In genomic region chr16:14496786-14497185, GRCh38 we compare ENCODE assay signal across 30 cellular contexts.
A peak's percentile ranks its signal among the peaks of the same experiment; 100 is the strongest.
DNase-seq lines count a peak whose midpoint lies in the region; ATAC-seq, FAIRE-seq and TF ChIP-seq lines count a peak whose summit lies in the region.
"Had no signal": no experiment of that assay in that cellular context is flagged by ENCODE, and none has a peak within 500 bp of the region (broad histone marks: within the 10 kb centered on the region; RNA-seq: fewer than 3 reads in every experiment).

No MANE protein-coding gene starts in this region.

- H3K36me3 ChIP-seq in HepG2 (replicated peaks in 1 of 2; ENCODE audit: control insufficient read depth in 1 of 2, insufficient read depth in 2 of 2, low read length in 2 of 2) (peaks cover 0 to 4% of the 10 kb centered on the region in 2 experiments; a peak in 1 of 5 replicates), right lobe of liver (no peaks in the 10 kb centered on the region)
- H3K36me3 ChIP-seq: MG63 had no signal

- peaks cover 71% of the 10 kb centered on the region for H3K4me1 Mint-ChIP-seq in chondrocyte (ENCODE audit: low read depth)
- H3K4me1 Mint-ChIP-seq in nephron = peaks cover 55% of the 10 kb centered on the region
- peaks cover 58% of the 10 kb centered on the region for H3K4me1 Mint-ChIP-seq in type B pancreatic cell (ENCODE audit: unreplicated experiment)
- peaks cover 31% of the 10 kb centered on the region for H3K4me1 Mint-ChIP-seq in CD4-positive, alpha-beta T cell (ENCODE audit: low read depth)

- peaks cover 4% of the 10 kb centered on the region for H3K36me3 Mint-ChIP-seq in chondrocyte (ENCODE audit: low read depth)
- peaks cover 7% of the 10 kb centered on the region for H3K36me3 Mint-ChIP-seq in nephron (ENCODE audit: low read depth)
- H3K36me3 Mint-ChIP-seq in type B pancreatic cell = peaks cover 20% of the 10 kb centered on the region
- H3K36me3 Mint-ChIP-seq in CD4-positive, alpha-beta T cell (ENCODE audit: low read depth) = peaks cover 10% of the 10 kb centered on the region

- intact Hi-C loops in HepG2 (cut with micrococcal nuclease; ENCODE audit: unreplicated experiment) = no loop called here
- intact Hi-C loops in right lobe of liver (cut with DNase I) = no loop called here
- intact Hi-C loops in CD4-positive, alpha-beta T cell (cut with DNase I, micrococcal nuclease) = no loop called here

- H3K9me3 Mint-ChIP-seq in chondrocyte (ENCODE audit: low read depth) (no peaks in the 10 kb centered on the region), nephron (no peaks in the 10 kb centered on the region), type B pancreatic cell (no peaks in the 10 kb centered on the region)
- no peaks in the 10 kb centered on the region for H3K9me3 Mint-ChIP-seq in CD4-positive, alpha-beta T cell
- H3K9me3 Mint-ChIP-seq: activated naive CD8-positive, alpha-beta T cell treated with anti-CD3 and anti-CD28 coated beads, Interleukin-2, amount 10 ng/mL, durations not matched to agents 7 days and 5 days; naive B cell; stimulated activated memory B cell treated with anti-CD40 and anti-IgM and Interleukin-4, amounts not matched to agents 10 μg/mL and 1 μg/mL and 100 μg/mL, for 72 hours had no signal

- H3K27me3 ChIP-seq in HepG2 (ENCODE audit: control insufficient read depth in 1 of 2, insufficient read depth in 2 of 2, low read length in 2 of 2) (no peaks in the 10 kb centered on the region), right lobe of liver (no peaks in the 10 kb centered on the region)
- H3K27me3 ChIP-seq in CD4-positive, alpha-beta T cell (ENCODE audit: control insufficient read depth, insufficient read depth, low read length) = no peaks in the 10 kb centered on the region
- H3K27me3 ChIP-seq: BLaER1, dorsolateral prefrontal cortex, MG63 had no signal

- TF ChIP-seq CTCF in HepG2 (CRISPR knock-in tag; IDR thresholded peaks at IDR 0.05) (no peak), right lobe of liver (IDR thresholded peaks at IDR 0.05) (no peak), chondrocyte (IDR thresholded peaks at IDR 0.05) (no peak), nephron (IDR thresholded peaks at IDR 0.05; ENCODE audit: unreplicated experiment in 3 of 3) (no peak), type B pancreatic cell (conservative IDR thresholded peaks at IDR 0.05) (no peak)
- TF ChIP-seq CTCF in CD4-positive, alpha-beta T cell (IDR thresholded peaks at IDR 0.05) = no peak

- no peak for ATAC-seq in HepG2
- ATAC-seq in right lobe of liver = no peak
- no peak for ATAC-seq in CD4-positive, alpha-beta T cell (ENCODE audit: poor library complexity)
- ATAC-seq in GM21786 (IDR thresholded peaks at IDR 0.05; ENCODE audit: unreplicated experiment) = no peak
- ATAC-seq: activated CD4-positive, alpha-beta T cell treated with anti-CD3 and anti-CD28 coated beads for 36 hours; activated CD8-positive, alpha-beta T cell treated with anti-CD3 and anti-CD28 coated beads, Interleukin-2, amount 10 ng/mL, durations not matched to agents 7 days and 5 days; HCT116; K562; stimulated activated memory B cell treated with anti-CD40 and anti-IgM and Interleukin-4, amounts not matched to agents 10 μg/mL and 1 μg/mL and 100 μg/mL, for 72 hours had no signal

- H3K27ac ChIP-seq in HepG2 (ENCODE audit: extremely low read length, insufficient read depth, low read length) = peak overlapping the region; percentile 63
- no peak overlapping the region for H3K27ac ChIP-seq in right lobe of liver
- no peak overlapping the region for H3K27ac ChIP-seq in CD4-positive, alpha-beta T cell (ENCODE audit: low read depth, low read length)
- H3K27ac ChIP-seq: BLaER1, dorsolateral prefrontal cortex, RWPE1, SK-N-MC had no signal

- TF ChIP-seq RAD21 in HepG2 (CRISPR knock-in tag; IDR thresholded peaks at IDR 0.05) = no peak

- DNase-seq in HepG2 (ENCODE audit: low spot score) = no peak
- DNase-seq in right lobe of liver = no peak
- DNase-seq in chondrocyte (ENCODE audit: low spot score) = no peak
- no peak for DNase-seq in type B pancreatic cell (ENCODE audit: extremely low spot score, unreplicated experiment)
- DNase-seq in CD4-positive, alpha-beta T cell = no peak
- no peak for DNase-seq in T-helper 2 cell
- DNase-seq: activated CD4-positive, alpha-beta T cell treated with anti-CD3 and anti-CD28 coated beads for 36 hours; activated CD8-positive, alpha-beta T cell treated with anti-CD3 and anti-CD28 coated beads, Interleukin-2, amount 10 ng/mL, durations not matched to agents 7 days and 5 days; activated effector memory CD4-positive, alpha-beta T cell treated with Interleukin-2 at 50 U/mL for 16 hours; activated naive CD8-positive, alpha-beta T cell treated with anti-CD3 and anti-CD28 coated beads, Interleukin-2, amount 10 ng/mL, durations not matched to agents 7 days and 5 days; Calu3; cerebellar nuclear complex; DMS79 treated with DMSO at 0.1 percent for 48 hours; dorsolateral prefrontal cortex; MG63; naive B cell; NCI-H345; NCI-H748 treated with DMSO at 0.1 percent for 48 hours; retina; stimulated activated CD4-positive, alpha-beta T cell treated with anti-CD3 and anti-CD28 coated beads, Interleukin-12 subunit alpha, Interleukin-12 subunit beta, amount 100 ng/mL, for 4 hours; stimulated activated CD4-positive, alpha-beta T cell treated with anti-CD3 and anti-CD28 coated beads, Interleukin-4, amount 100 ng/mL, for 1 hour; substantia nigra had no signal

- H3K4me3 ChIP-seq in HepG2 (replicated peaks in 1 of 3; ENCODE audit: insufficient read depth in 1 of 3, low read depth in 2 of 3, low read length in 3 of 3) = no peak overlapping the region
- H3K4me3 ChIP-seq in right lobe of liver = no peak overlapping the region
- H3K4me3 ChIP-seq: BLaER1, dorsolateral prefrontal cortex, K562, MG63, SK-N-MC had no signal

- no peak for TF ChIP-seq EP300 in HepG2 (IDR thresholded peaks at IDR 0.05; ENCODE audit: low read depth in 2 of 2, low read length in 2 of 2)
- TF ChIP-seq EP300 in HepG2 (CRISPR knock-in tag; IDR thresholded peaks at IDR 0.05; ENCODE audit: borderline replicate concordance) = no peak

- TF ChIP-seq POLR2A in HepG2 (IDR thresholded peaks at IDR 0.05; ENCODE audit: insufficient read depth in 1 of 2, low read depth in 2 of 2, low read length in 2 of 2) (no peak), right lobe of liver (IDR thresholded peaks at IDR 0.05) (no peak)

- H3K9me3 ChIP-seq in HepG2 (ENCODE audit: low read length) (no peaks in the 10 kb centered on the region), right lobe of liver (no peaks in the 10 kb centered on the region)
- no peaks in the 10 kb centered on the region for H3K9me3 ChIP-seq in CD4-positive, alpha-beta T cell (ENCODE audit: control insufficient read depth, low read length)
- H3K9me3 ChIP-seq: BLaER1, MG63 had no signal

- H3K79me2 ChIP-seq in HepG2 (ENCODE audit: insufficient read depth, low read length) = peaks cover 5% of the 10 kb centered on the region

- no peak for FAIRE-seq in HepG2 (lab: Jason Lieb, UNC)

- H3K4me3 Mint-ChIP-seq in chondrocyte (ENCODE audit: unreplicated experiment) = no peak overlapping the region
- H3K4me3 Mint-ChIP-seq in nephron = no peak overlapping the region
- peak overlapping the region; percentile 18 for H3K4me3 Mint-ChIP-seq in type B pancreatic cell
- no peak overlapping the region for H3K4me3 Mint-ChIP-seq in CD4-positive, alpha-beta T cell
- H3K4me3 Mint-ChIP-seq: activated CD4-positive, alpha-beta T cell treated with anti-CD3 and anti-CD28 coated beads for 36 hours; activated CD8-positive, alpha-beta T cell treated with anti-CD3 and anti-CD28 coated beads, Interleukin-2, amount 10 ng/mL, durations not matched to agents 7 days and 5 days; activated naive CD8-positive, alpha-beta T cell treated with anti-CD3 and anti-CD28 coated beads, Interleukin-2, amount 10 ng/mL, durations not matched to agents 7 days and 5 days; stimulated activated memory B cell treated with anti-CD40 and anti-IgM and Interleukin-4, amounts not matched to agents 10 μg/mL and 1 μg/mL and 100 μg/mL, for 72 hours had no signal

- in situ Hi-C loops in HepG2 (cut with HindIII; ENCODE audit: extremely low pct_ligation_motif_present, low pct_unique_long_range_greater_than_20kb) = no loop called here

- peaks cover 98% of the 10 kb centered on the region for H3K4me1 ChIP-seq in HepG2 (ENCODE audit: insufficient read depth, low read length)
- peaks cover 0 to 20% (median 8%) of the 10 kb centered on the region in 4 donors for H3K4me1 ChIP-seq in right lobe of liver

- POLR2A ChIA-PET in HepG2 (lab: Yijun Ruan, JAX) = interaction anchor here (1.6 to 2.0 kb wide), 2 partner anchors 10 to 14 kb away, joined by 9 to 16 read pairs; no protein-coding TSS in a partner anchor
- POLR2A ChIA-PET in CD4-positive, alpha-beta T cell (lab: Charles Lee) = no interaction called here

- H3K9ac ChIP-seq in HepG2 (ENCODE audit: insufficient read depth, low read depth, low read length) = no peak overlapping the region
- H3K9ac ChIP-seq: BLaER1 had no signal

- no peaks in the 10 kb centered on the region for H4K20me1 ChIP-seq in HepG2 (ENCODE audit: insufficient read depth, low read length)

- H3K27me3 Mint-ChIP-seq in chondrocyte (ENCODE audit: low read depth) (no peaks in the 10 kb centered on the region), nephron (ENCODE audit: low read depth) (peaks cover 4% of the 10 kb centered on the region), type B pancreatic cell (peaks cover 5% of the 10 kb centered on the region)
- H3K27me3 Mint-ChIP-seq in CD4-positive, alpha-beta T cell = no peaks in the 10 kb centered on the region
- H3K27me3 Mint-ChIP-seq: activated CD4-positive, alpha-beta T cell treated with anti-CD3 and anti-CD28 coated beads for 36 hours; activated naive CD8-positive, alpha-beta T cell treated with anti-CD3 and anti-CD28 coated beads, Interleukin-2, amount 10 ng/mL, durations not matched to agents 7 days and 5 days; naive B cell; stimulated activated memory B cell treated with anti-CD40 and anti-IgM and Interleukin-4, amounts not matched to agents 10 μg/mL and 1 μg/mL and 100 μg/mL, for 72 hours had no signal

- H3K27ac Mint-ChIP-seq in chondrocyte (ENCODE audit: unreplicated experiment) (peak overlapping the region; percentile 61), nephron (peak overlapping the region in 2 of 3 experiments; percentile 3 to 39), type B pancreatic cell (peak overlapping the region; percentile 94)
- no peak overlapping the region for H3K27ac Mint-ChIP-seq in CD4-positive, alpha-beta T cell
- H3K27ac Mint-ChIP-seq: activated CD4-positive, alpha-beta T cell treated with anti-CD3 and anti-CD28 coated beads for 36 hours; activated CD8-positive, alpha-beta T cell treated with anti-CD3 and anti-CD28 coated beads, Interleukin-2, amount 10 ng/mL, durations not matched to agents 7 days and 5 days; activated naive CD8-positive, alpha-beta T cell treated with anti-CD3 and anti-CD28 coated beads, Interleukin-2, amount 10 ng/mL, durations not matched to agents 7 days and 5 days; stimulated activated memory B cell treated with anti-CD40 and anti-IgM and Interleukin-4, amounts not matched to agents 10 μg/mL and 1 μg/mL and 100 μg/mL, for 72 hours had no signal

- 84% methylated on average over 7 of the region's 7 CpGs for WGBS in HepG2 (ENCODE audit: low lambda C conversion rate)
- 53% methylated on average over 7 of the region's 7 CpGs for WGBS in right lobe of liver (ENCODE audit: insufficient coverage, low coverage, low lambda C conversion rate, missing lambda C conversion rate)

- H2AFZ ChIP-seq in HepG2 (ENCODE audit: low read length) = no peak overlapping the region

- CTCF ChIA-PET in HepG2 (lab: Yijun Ruan, JAX; ENCODE audit: low intra/inter-chr PET ratio, low total read pairs) = no interaction called here
- CTCF ChIA-PET in CD4-positive, alpha-beta T cell (lab: Charles Lee) = no interaction called here

- BruUV-seq in HepG2 (replicated peaks; lab: Mats Ljungman, UMichigan) = no TSS peak

- H3K4me2 ChIP-seq in HepG2 (ENCODE audit: low read depth, low read length) = no peak overlapping the region
- H3K4me2 ChIP-seq: BLaER1 had no signal
